Comparison of ENCODE assay signal across 15 cellular contexts in genomic region chr16:74025-74424, GRCh38. TPM values are rescaled to one million over a fixed set of nuclear protein-coding genes. Genes with fewer than 3 reads are reported as not detected.
DNase-seq lines count a peak whose midpoint lies in the region; ATAC-seq and TF ChIP-seq lines count a peak whose summit lies in the region.
"Had no signal": no experiment of that assay in that cellular context is flagged by ENCODE, and none has a peak within 500 bp of the region (broad histone marks: within the 10 kb centered on the region; RNA-seq: fewer than 3 reads in every experiment).

No MANE protein-coding gene starts in this region.

- ATAC-seq in RWPE2 (ENCODE audit: low read depth) = no peak
- peak; percentile 50 for ATAC-seq in left ventricle myocardium superior
- ATAC-seq in GM19324 (IDR thresholded peaks at IDR 0.05; ENCODE audit: low FRiP score, unreplicated experiment) = no peak
- ATAC-seq: activated CD8-positive, alpha-beta memory T cell treated with anti-CD3 and anti-CD28 coated beads, Interleukin-2, amount 10 ng/mL, durations not matched to agents 7 days and 5 days had no signal

- H3K36me3 ChIP-seq in RWPE2 (ENCODE audit: low read depth) (no peaks in the 10 kb centered on the region; the same call in 1 of the 2 replicates), skeletal muscle tissue (ENCODE audit: control insufficient read depth in 3 of 3, insufficient read depth in 3 of 3, low read length in 3 of 3) (no peaks in the 10 kb centered on the region)
- H3K36me3 ChIP-seq: BE2C, neutrophil had no signal

- H3K27me3 ChIP-seq in RWPE2 (ENCODE audit: insufficient read depth, poor library complexity, severe bottlenecking) (no peaks in the 10 kb centered on the region), skeletal muscle tissue (ENCODE audit: control insufficient read depth in 3 of 3, insufficient read depth in 3 of 3, low read length in 3 of 3) (no peaks in the 10 kb centered on the region)

- intact Hi-C loops in left ventricle myocardium superior (cut with micrococcal nuclease) = no loop called here

- H3K9me3 ChIP-seq in RWPE2 (ENCODE audit: severe bottlenecking) (no peaks in the 10 kb centered on the region), skeletal muscle tissue (ENCODE audit: control insufficient read depth in 3 of 3, low read length in 3 of 3) (no peaks in the 10 kb centered on the region)
- H3K9me3 ChIP-seq: BE2C, neutrophil had no signal

- no peak for TF ChIP-seq CTCF in RWPE2 (IDR thresholded peaks at IDR 0.05; ENCODE audit: poor library complexity, severe bottlenecking)

- DNase-seq in RWPE2 (ENCODE audit: low spot score) = no peak
- DNase-seq in left ventricle myocardium superior = peak; percentile 87
- DNase-seq in activated T-cell treated with anti-CD3 and anti-CD28 coated beads for 4 hours = no peak
- no peak for DNase-seq in NCI-H2171 (lab: John Stamatoyannopoulos, UW)
- DNase-seq: activated CD8-positive, alpha-beta memory T cell treated with anti-CD3 and anti-CD28 coated beads, Interleukin-2, amount 10 ng/mL, durations not matched to agents 7 days and 5 days; activated naive CD8-positive, alpha-beta T cell treated with anti-CD3 and anti-CD28 coated beads, Interleukin-2, amount 10 ng/mL, durations not matched to agents 7 days and 5 days; BE2C; cortex of kidney; NCI-H1417 treated with DMSO at 0.1 percent for 48 hours; SHP77 treated with DMSO at 0.1 percent for 48 hours; stimulated activated CD4-positive, alpha-beta T cell treated with anti-CD3 and anti-CD28 coated beads, Interleukin-12 subunit alpha, Interleukin-12 subunit beta, amount 100 ng/mL, for 4 hours; stimulated activated CD8-positive, alpha-beta memory T cell treated with anti-CD3 and anti-CD28 coated beads, Interleukin-4, amount 100 ng/mL, for 48 hours had no signal

- peaks cover 23% of the 10 kb centered on the region for H3K4me1 ChIP-seq in RWPE2 (ENCODE audit: insufficient read depth, poor library complexity, severe bottlenecking)
- peaks cover 78 to 83% (median 81%) of the 10 kb centered on the region in 3 donors for H3K4me1 ChIP-seq in skeletal muscle tissue (ENCODE audit: control insufficient read depth in 3 of 3, insufficient read depth in 3 of 3, low read length in 3 of 3)

- H3K9ac ChIP-seq in skeletal muscle tissue (ENCODE audit: low read depth in 1 of 3, low read length in 3 of 3) = peak overlapping the region in 2 of 3 donors; percentile 14 to 64

- H3K4me3 ChIP-seq in RWPE2 (ENCODE audit: severe bottlenecking) = no peak overlapping the region
- H3K4me3 ChIP-seq in skeletal muscle tissue (ENCODE audit: low read length in 3 of 3) = no peak overlapping the region

- peak overlapping the region; percentile 81 for H3K27ac ChIP-seq in RWPE2 (ENCODE audit: poor library complexity, severe bottlenecking)
- H3K27ac ChIP-seq in skeletal muscle tissue (ENCODE audit: low read depth, low read length) = no peak overlapping the region
- H3K27ac ChIP-seq: neutrophil had no signal

RNA-seq across cellular contexts. Expression of gene RHBDF1, which starts 1.6 kb away (rescaled TPM):
- total RNA-seq in left ventricle myocardium superior (20.0 TPM), skeletal muscle tissue (19.8 TPM)

RNA-seq across cellular contexts. Expression of gene MPG, which starts 4.0 kb away (rescaled TPM):
- total RNA-seq in left ventricle myocardium superior (31.2 TPM), skeletal muscle tissue (72.0 TPM)

RNA-seq across cellular contexts. Expression of gene SNRNP25, which starts 20.4 kb away (rescaled TPM):
- 72.8 TPM for total RNA-seq in left ventricle myocardium superior
- 16.2 TPM for total RNA-seq in skeletal muscle tissue

RNA-seq across cellular contexts. Expression of gene POLR3K, which starts 20.6 kb away (rescaled TPM):
- total RNA-seq in left ventricle myocardium superior (12.9 TPM), skeletal muscle tissue (4.2 TPM)
